In genomic region chr18:78986018-78986481, GRCh38 we compare ENCODE assay signal across 8 cellular contexts. TPM values are rescaled to one million over a fixed set of nuclear protein-coding genes. Genes with fewer than 3 reads are reported as not detected.
DNase-seq lines count a peak whose midpoint lies in the region; ATAC-seq, FAIRE-seq and TF ChIP-seq lines count a peak whose summit lies in the region.
"Had no signal": no experiment of that assay in that cellular context is flagged by ENCODE, and none has a peak within 500 bp of the region (broad histone marks: within the 10 kb centered on the region; RNA-seq: fewer than 3 reads in every experiment).

No MANE protein-coding gene starts in this region.

- peak; percentile 76 for TF ChIP-seq CTCF in H9 (conservative IDR thresholded peaks at IDR 0.05)
- TF ChIP-seq CTCF in endothelial cell of umbilical vein (IDR thresholded peaks at IDR 0.05; ENCODE audit: extremely low read depth in 1 of 2, insufficient read depth in 1 of 2, low read depth in 1 of 2, low read length in 2 of 2), result peak; percentile 29 to 41

- peaks cover 22% of the 10 kb centered on the region for H3K23me2 ChIP-seq in H9 (ENCODE audit: insufficient read length, low read depth, low read length, poor library complexity, severe bottlenecking)

- no peak overlapping the region for H3K56ac ChIP-seq in H9 (ENCODE audit: insufficient read length, low read depth, low read length)

- H2BK5ac ChIP-seq in H9 (ENCODE audit: insufficient read length, low read length) (no peak overlapping the region), trophoblast cell (ENCODE audit: low read depth, low read length, poor library complexity) (no peak overlapping the region)

- BruUV-seq in endothelial cell of umbilical vein (replicated peaks; lab: Mats Ljungman, UMichigan), result no TSS peak

- H4K8ac ChIP-seq in H9 (replicated peaks; ENCODE audit: insufficient read length, low read depth, low read length) (no peak overlapping the region), trophoblast cell (ENCODE audit: low read depth, low read length) (no peak overlapping the region)

- no peak overlapping the region for H2BK20ac ChIP-seq in H9 (ENCODE audit: low read depth, low read length, poor library complexity, severe bottlenecking)

- H3K4me3 ChIP-seq in endothelial cell of umbilical vein (replicated peaks in 1 of 3; ENCODE audit: insufficient read depth in 1 of 3, low read depth in 1 of 3, low read length in 3 of 3) (no peak overlapping the region), trophoblast cell (ENCODE audit: low read depth, low read length) (no peak overlapping the region)
- H3K4me3 ChIP-seq: SJSA1 had no signal

- DNase-seq in H9 (no peak), NCI-H2196 (lab: John Stamatoyannopoulos, UW; ENCODE audit: unreplicated experiment) (peak; percentile 68), endothelial cell of umbilical vein (ENCODE audit: low read depth, low spot score) (peak; percentile 8), trophoblast cell (no peak), germinal center (ENCODE audit: low spot score) (no peak)

- H3K79me2 ChIP-seq in H9 (ENCODE audit: insufficient read depth, low read length), result peaks cover 18% of the 10 kb centered on the region; the same call in 1 of the 2 replicates
- no peaks in the 10 kb centered on the region for H3K79me2 ChIP-seq in endothelial cell of umbilical vein (ENCODE audit: control insufficient read depth, insufficient read depth, low read length)
- H3K79me2 ChIP-seq in trophoblast cell (ENCODE audit: control insufficient read depth, insufficient read depth, low read length, poor library complexity), result no peaks in the 10 kb centered on the region

- peaks cover 13% of the 10 kb centered on the region for H3K4me1 ChIP-seq in H9 (ENCODE audit: insufficient read depth, low read length)
- H3K4me1 ChIP-seq in endothelial cell of umbilical vein (ENCODE audit: control insufficient read depth, extremely low read depth, insufficient read depth, low read length), result no peaks in the 10 kb centered on the region
- peaks cover 2 to 11% of the 10 kb centered on the region in 2 experiments for H3K4me1 ChIP-seq in trophoblast cell (ENCODE audit: control insufficient read depth in 1 of 2, insufficient read depth in 2 of 2, low read length in 2 of 2)
- H3K4me1 ChIP-seq: SJSA1 had no signal

- no peak for FAIRE-seq in endothelial cell of umbilical vein (lab: Jason Lieb, UNC)

- no peak overlapping the region for H3K4ac ChIP-seq in H9 (ENCODE audit: low read depth, low read length)
- no peak overlapping the region for H3K4ac ChIP-seq in trophoblast cell (ENCODE audit: low read depth, low read length)

- peak overlapping the region in 1 of 3 experiments; percentile 31; a peak in 1 of 7 replicates for H3K27ac Mint-ChIP-seq in H9

- H3K4me2 ChIP-seq in H9 (ENCODE audit: insufficient read depth, insufficient read length, low read length) (peak overlapping the region; percentile 82), endothelial cell of umbilical vein (ENCODE audit: insufficient read depth, low read length) (no peak overlapping the region), trophoblast cell (ENCODE audit: low read length) (peak overlapping the region; percentile 43)

- H3T11ph ChIP-seq in H9 (ENCODE audit: low read length), result no peak overlapping the region

- POLR2A ChIA-PET in endothelial cell of umbilical vein (lab: Charles Lee), result no interaction called here

- no peak for TF ChIP-seq POLR2A in endothelial cell of umbilical vein (IDR thresholded peaks at IDR 0.05; ENCODE audit: low read depth, low read length)

- H4K91ac ChIP-seq in H9 (ENCODE audit: insufficient read length, low read depth, low read length) (no peak overlapping the region), trophoblast cell (ENCODE audit: low read depth, low read length) (no peak overlapping the region)

- H4K20me1 ChIP-seq in H9 (ENCODE audit: control insufficient read depth, insufficient read depth, insufficient read length) (no peaks in the 10 kb centered on the region), endothelial cell of umbilical vein (replicated peaks; ENCODE audit: control insufficient read depth, extremely low read depth, insufficient read depth, low read length) (no peaks in the 10 kb centered on the region)

- peaks cover 18% of the 10 kb centered on the region for H3K27me3 Mint-ChIP-seq in H9 (ENCODE audit: low read depth)

- WGBS in H9 (ENCODE audit: extremely low coverage, insufficient read length, low lambda C conversion rate), result no CpG with 5 or more reads among the region's 20 CpGs
- WGBS in trophoblast cell (ENCODE audit: extremely low coverage, insufficient coverage, insufficient read length), result no CpG with 5 or more reads among the region's 20 CpGs

- no peaks in the 10 kb centered on the region; the same call in 1 of the 2 replicates for H3K27me3 ChIP-seq in H9 (ENCODE audit: insufficient read depth, low read length)
- peaks cover 38 to 67% of the 10 kb centered on the region in 2 experiments for H3K27me3 ChIP-seq in endothelial cell of umbilical vein (ENCODE audit: control insufficient read depth in 2 of 2, insufficient read depth in 2 of 2, low read length in 2 of 2)
- H3K27me3 ChIP-seq in trophoblast cell (ENCODE audit: insufficient read depth, low read length), result peaks cover 4% of the 10 kb centered on the region
- H3K27me3 ChIP-seq: SJSA1 had no signal

- H3K9me3 Mint-ChIP-seq in H9, result no peaks in the 10 kb centered on the region

- H3K9me3 ChIP-seq in H9 (ENCODE audit: control insufficient read depth, low read depth, low read length) (no peaks in the 10 kb centered on the region), endothelial cell of umbilical vein (replicated peaks; ENCODE audit: control insufficient read depth, insufficient read depth, low read length) (no peaks in the 10 kb centered on the region), trophoblast cell (ENCODE audit: insufficient read depth, low read depth, low read length) (no peaks in the 10 kb centered on the region)
- H3K9me3 ChIP-seq: SJSA1 had no signal

- CTCF ChIA-PET in endothelial cell of umbilical vein (lab: Charles Lee), result no interaction called here

- H3K27ac ChIP-seq in H9 (ENCODE audit: insufficient read length, low read depth, low read length), result no peak overlapping the region
- no peak overlapping the region for H3K27ac ChIP-seq in endothelial cell of umbilical vein (ENCODE audit: insufficient read depth, low read depth, low read length)
- H3K27ac ChIP-seq in trophoblast cell (ENCODE audit: low read depth, low read length), result no peak overlapping the region
- H3K27ac ChIP-seq: SJSA1 had no signal

- ATAC-seq in GM19463 (IDR thresholded peaks at IDR 0.05; ENCODE audit: unreplicated experiment) (no peak), GM18870 (IDR thresholded peaks at IDR 0.05; ENCODE audit: unreplicated experiment) (no peak)

- intact Hi-C loops in endothelial cell of umbilical vein (cut with micrococcal nuclease), result loop anchor here (5.0 to 10.0 kb wide), 3 partner anchors 79 to 1084 kb away; partner anchors contain the start of gene ATP9B

- H3K23ac ChIP-seq in H9 (ENCODE audit: insufficient read length, low read depth, low read length) (no peak overlapping the region), trophoblast cell (ENCODE audit: low read length) (no peak overlapping the region)

- peaks cover 0 to 3% (median 0%) of the 10 kb centered on the region in 3 experiments; a peak in 2 of 7 replicates for H3K36me3 Mint-ChIP-seq in H9 (ENCODE audit: insufficient read depth in 1 of 3, low read depth in 3 of 3)

- H3K36me3 ChIP-seq in endothelial cell of umbilical vein (ENCODE audit: control insufficient read depth in 2 of 2, extremely low read depth in 1 of 2, insufficient read depth in 2 of 2, low read length in 2 of 2) (no peaks in the 10 kb centered on the region), trophoblast cell (ENCODE audit: control insufficient read depth in 1 of 2, insufficient read depth in 2 of 2, low read length in 2 of 2) (no peaks in the 10 kb centered on the region)
- H3K36me3 ChIP-seq: SJSA1 had no signal

- H4K12ac ChIP-seq in trophoblast cell (ENCODE audit: low read depth, low read length), result no peak overlapping the region

- no peak overlapping the region for H2BK12ac ChIP-seq in H9 (ENCODE audit: insufficient read length, low read depth, low read length)
- no peak overlapping the region for H2BK12ac ChIP-seq in trophoblast cell (ENCODE audit: low read length)

- no peak overlapping the region for H2BK120ac ChIP-seq in H9 (ENCODE audit: low read depth, low read length, poor library complexity, severe bottlenecking)
- H2BK120ac ChIP-seq in trophoblast cell (ENCODE audit: insufficient read depth, low read length, poor library complexity), result no peak overlapping the region

- H3K4me1 Mint-ChIP-seq in H9, result peaks cover 83 to 86% of the 10 kb centered on the region in 2 experiments

- H3K4me3 Mint-ChIP-seq in H9, result peak overlapping the region; percentile 60 to 78

- H3K79me1 ChIP-seq in H9 (ENCODE audit: insufficient read depth, low read depth, low read length, poor library complexity, severe bottlenecking), result no peaks in the 10 kb centered on the region
- no peaks in the 10 kb centered on the region for H3K79me1 ChIP-seq in trophoblast cell (ENCODE audit: low read length)

- dilution Hi-C loops in endothelial cell of umbilical vein (cut with MboI; ENCODE audit: extremely low pct_ligation_motif_present, low sequenced_read_pairs), result no loop called here

- H3K14ac ChIP-seq in H9 (ENCODE audit: insufficient read depth, low read length), result no peak overlapping the region
- H3K14ac ChIP-seq in trophoblast cell (ENCODE audit: low read length), result no peak overlapping the region

- H2BK15ac ChIP-seq in H9 (ENCODE audit: low read depth, low read length), result no peak overlapping the region

- no peak overlapping the region for H2AFZ ChIP-seq in H9 (ENCODE audit: low read length)
- H2AFZ ChIP-seq in endothelial cell of umbilical vein (ENCODE audit: low read depth, low read length), result no peak overlapping the region
- H2AFZ ChIP-seq in trophoblast cell (ENCODE audit: insufficient read depth, low read length, poor library complexity), result no peak overlapping the region

- no peaks in the 10 kb centered on the region for H3K9me1 ChIP-seq in endothelial cell of umbilical vein (replicated peaks; ENCODE audit: control insufficient read depth, extremely low read depth, insufficient read depth, low read length)

- no peak overlapping the region for H3K18ac ChIP-seq in H9 (ENCODE audit: insufficient read length, low read depth, low read length)
- no peak overlapping the region for H3K18ac ChIP-seq in trophoblast cell (ENCODE audit: low read length)

- no peak overlapping the region for H2AK5ac ChIP-seq in H9 (ENCODE audit: insufficient read length, low read length)
- H2AK5ac ChIP-seq in trophoblast cell (ENCODE audit: low read length), result no peak overlapping the region

- H3K9ac ChIP-seq in H9 (ENCODE audit: extremely low read depth, insufficient read length, low read length) (no peak overlapping the region), endothelial cell of umbilical vein (replicated peaks; ENCODE audit: extremely low read depth, insufficient read depth, low read length) (no peak overlapping the region), trophoblast cell (ENCODE audit: low read length) (no peak overlapping the region)

- no peak overlapping the region for H4K5ac ChIP-seq in H9 (ENCODE audit: insufficient read length, low read depth, low read length)

RNA-seq across cellular contexts. Expression of gene SALL3, which starts 6.4 kb away (rescaled TPM):
- total RNA-seq in H9 (2021), result 51.1 and 52.4 TPM in 2 replicates
- total RNA-seq in endothelial cell of umbilical vein, result not detected in 2 replicates
- polyA plus RNA-seq in endothelial cell of umbilical vein, result not detected in 2 replicates
- polyA plus RNA-seq in endothelial cell of umbilical vein (2011; cell fraction: cytosol; rRNA removed), result not detected in 2 replicates
- polyA plus RNA-seq in endothelial cell of umbilical vein (2011; cell fraction: nucleus; rRNA removed), result not detected in 2 replicates
- not detected in 2 replicates for polyA plus RNA-seq in endothelial cell of umbilical vein (2012)
- polyA minus RNA-seq in endothelial cell of umbilical vein, result not detected in 2 replicates
- polyA minus RNA-seq in endothelial cell of umbilical vein (2011; cell fraction: cytosol; rRNA and poly(A)+ RNA removed), result not detected
- not detected in 2 replicates for polyA minus RNA-seq in endothelial cell of umbilical vein (2011; cell fraction: nucleus; rRNA and poly(A)+ RNA removed)
- polyA plus RNA-seq in trophoblast cell (2013), result 1.4 and 1.6 TPM in 2 replicates

Comparison
In these comparisons a context has a peak if more than half of its experiments do, and no peak if none do; other contexts are left out.
1. DNase-seq: peak in NCI-H2196 (single experiment) and endothelial cell of umbilical vein (single experiment); none in H9 (single experiment), trophoblast cell (0 of 2) and germinal center (single experiment).
2. RNA of gene SALL3, which starts 6.4 kb away (total RNA-seq): 51.1 to 52.4 TPM in H9; not detected in endothelial cell of umbilical vein; every median in the first group is over 10 times any median in the second.